Comparison of ENCODE assay signal across 8 cellular contexts in genomic region chr19:49113762-49114629, GRCh38. TPM values are rescaled to one million over a fixed set of nuclear protein-coding genes. Genes with fewer than 3 reads are reported as not detected.
DNase-seq lines count a peak whose midpoint lies in the region; TF ChIP-seq lines count a peak whose summit lies in the region.

TSS of gene LIN7B (plus strand) at chr19:49114370. CDS start at chr19:49114405, 35 bp downstream.

- TF ChIP-seq CTCF in BJ (IDR thresholded peaks at IDR 0.05; ENCODE audit: insufficient read depth, low read depth, low read length), result peak; percentile 19; the same call in 1 of the 2 replicates
- peak; percentile 28 to 81 (median 70) for TF ChIP-seq CTCF in Peyer's patch (IDR thresholded peaks at IDR 0.05)
- peak; percentile 20 to 48 (median 26) for TF ChIP-seq CTCF in nephron (IDR thresholded peaks at IDR 0.05; ENCODE audit: unreplicated experiment in 3 of 3)
- TF ChIP-seq CTCF in suprapubic skin (IDR thresholded peaks at IDR 0.05), result peak; percentile 28 to 78

- H3K27me3 Mint-ChIP-seq in nephron (ENCODE audit: low read depth), result no peaks in the 10 kb centered on the region

- 2% methylated on average over 22 of the region's 66 CpGs for WGBS in suprapubic skin

- TF ChIP-seq EP300 in suprapubic skin (IDR thresholded peaks at IDR 0.05), result no peak

- H3K27ac ChIP-seq in Peyer's patch, result peak within 1 kb of the TSS; percentile 63 to 87 (median 77)
- H3K27ac ChIP-seq in suprapubic skin, result peak within 1 kb of the TSS; percentile 81

- H3K36me3 ChIP-seq in BJ (ENCODE audit: control insufficient read depth, insufficient read depth, low read length) (0 out of 2 replicates have a peak, but pooled peaks cover 2% of the 10 kb centered on the region), Peyer's patch (peaks cover 0 to 3% (median 0%) of the 10 kb centered on the region in 3 donors), suprapubic skin (peaks cover 2% of the 10 kb centered on the region)

- TF ChIP-seq POLR2A in GM19193 (IDR thresholded peaks at IDR 0.05; ENCODE audit: extremely low read depth, insufficient read depth, insufficient read length) (peak; percentile 23), Peyer's patch (IDR thresholded peaks at IDR 0.05) (no peak), suprapubic skin (IDR thresholded peaks at IDR 0.05) (no peak)

- no peaks in the 10 kb centered on the region for H3K9me3 ChIP-seq in Peyer's patch
- H3K9me3 ChIP-seq in suprapubic skin, result no peaks in the 10 kb centered on the region

- peak within 1 kb of the TSS; percentile 75 to 82 (median 78) for H3K27ac Mint-ChIP-seq in nephron

- CTCF ChIA-PET in BJ (lab: Yijun Ruan, JAX), result interaction anchor here (0.6 to 2.7 kb wide), 16 partner anchors 8 to 94 kb away, joined by 3 to 21 read pairs (median 4); partner anchors contain the start of gene HRC

- peak within 1 kb of the TSS; percentile 87 to 93 (median 90) for H3K4me3 Mint-ChIP-seq in nephron

- POLR2A ChIA-PET in BJ (lab: Charles Lee), result interaction anchor here (0.6 kb wide), 1 partner anchor 16 kb away, joined by 4 read pairs; no protein-coding TSS in a partner anchor

- H3K4me3 ChIP-seq in BJ (ENCODE audit: low read depth, low read length) (peak within 1 kb of the TSS; percentile 90), Peyer's patch (peak within 1 kb of the TSS; percentile 77 to 94 (median 89)), suprapubic skin (peak within 1 kb of the TSS; percentile 91)

- peaks cover 2 to 26% (median 15%) of the 10 kb centered on the region in 4 donors for H3K4me1 ChIP-seq in Peyer's patch
- peaks cover 50% of the 10 kb centered on the region for H3K4me1 ChIP-seq in suprapubic skin

- no peaks in the 10 kb centered on the region for H3K9me3 Mint-ChIP-seq in nephron

- H3K27me3 ChIP-seq in BJ (ENCODE audit: control insufficient read depth, insufficient read depth, low read length) (no peaks in the 10 kb centered on the region), Peyer's patch (no peaks in the 10 kb centered on the region), suprapubic skin (no peaks in the 10 kb centered on the region)

- no peak for DNase-seq in BJ (ENCODE audit: low read depth)
- DNase-seq in HuH-7 (ENCODE audit: low spot score), result peak; percentile 94
- DNase-seq in Peyer's patch, result peak; percentile 55 to 84 (median 81)
- peak; percentile 39 to 69 for DNase-seq in activated T-helper 1 cell treated with anti-CD3 and anti-CD28 coated beads, Interleukin-2, amount 50 U/mL, for 16 hours (ENCODE audit: low read depth in 1 of 2, low spot score in 1 of 2)
- peak; percentile 42 for DNase-seq in fibroblast of peridontal ligament (ENCODE audit: extremely low read depth)
- DNase-seq in suprapubic skin (ENCODE audit: low spot score in 2 of 2), result no peak

- H3K36me3 Mint-ChIP-seq in nephron (ENCODE audit: low read depth), result peaks cover 8% of the 10 kb centered on the region

- peaks cover 37% of the 10 kb centered on the region for H3K4me1 Mint-ChIP-seq in nephron

RNA-seq across cellular contexts. Expression of gene LIN7B, which starts in this region (rescaled TPM):
- 6.7 and 9.4 TPM in 2 replicates for polyA plus RNA-seq in BJ (2011; rRNA removed)
- 2.8 TPM in 2 replicates for polyA minus RNA-seq in BJ (2011; rRNA and poly(A)+ RNA removed)
- total RNA-seq in Peyer's patch (10 to 100 TPM in 3 of 4 donors, not detected in 1; 13.5 to 29.4 (median 18.0) TPM), suprapubic skin (10 to 100 TPM; 20.0 to 39.8 (median 32.3) TPM)

Comparison
In these comparisons a context has a peak if more than half of its experiments do, and no peak if none do; other contexts are left out.
1. DNase-seq: peak in HuH-7 (single experiment), Peyer's patch (3 of 3), activated T-helper 1 cell treated with anti-CD3 and anti-CD28 coated beads, Interleukin-2, amount 50 U/mL, for 16 hours (2 of 2) and fibroblast of peridontal ligament (single experiment); none in BJ (single experiment) and suprapubic skin (0 of 2).
2. CTCF ChIP-seq: peak in every context shown above with its lines; median percentile 70 in Peyer's patch; 53 in suprapubic skin; 26 in nephron; 19 in BJ.
3. Peak in every context shown above with its lines, with median percentiles within 50 percentile points of each other: H3K4me3 ChIP-seq.